1 cellular context compared by ENCODE assay signal in genomic region chr20:34709044-34709835, GRCh38.
TF ChIP-seq lines count a peak whose summit lies in the region.

No MANE protein-coding gene starts in this region.

TF ChIP-seq in HepG2, 621 proteins besides CTCF, POLR2A, EP300 and RAD21 (continued from another document and continues in another):
- no peak for TF ChIP-seq ELK4 (CRISPR knock-in tag; IDR thresholded peaks at IDR 0.05; ENCODE audit: borderline replicate concordance)
- no peak for TF ChIP-seq FLYWCH1 (CRISPR knock-in tag; IDR thresholded peaks at IDR 0.05)
- TF ChIP-seq PTBP1 (IDR thresholded peaks at IDR 0.05; ENCODE audit: low read depth, low read length, poor library complexity, severe bottlenecking) = no peak
- no peak for TF ChIP-seq STAT5B (CRISPR knock-in tag; IDR thresholded peaks at IDR 0.05)
- TF ChIP-seq KLF13 (CRISPR knock-in tag; IDR thresholded peaks at IDR 0.05) = no peak
- no peak for TF ChIP-seq PATZ1 (CRISPR knock-in tag; IDR thresholded peaks at IDR 0.05)
- TF ChIP-seq HNRNPLL (IDR thresholded peaks at IDR 0.05; ENCODE audit: low read depth, low read length, poor library complexity, severe bottlenecking) = peak; percentile 26
- TF ChIP-seq ZNF768 (CRISPR knock-in tag; IDR thresholded peaks at IDR 0.05) = 0 out of 2 replicates have a peak, but pooled peaks have one; percentile 10
- TF ChIP-seq RBFOX2 (IDR thresholded peaks at IDR 0.05; ENCODE audit: low read depth, low read length) = peak; percentile 76
- no peak for TF ChIP-seq HMG20B (CRISPR knock-in tag; conservative IDR thresholded peaks at IDR 0.05)
- TF ChIP-seq ZFP36L1 (CRISPR knock-in tag; IDR thresholded peaks at IDR 0.05) = no peak
- TF ChIP-seq ZNF280D (CRISPR knock-in tag; IDR thresholded peaks at IDR 0.05) = no peak
- no peak for TF ChIP-seq ZNF362 (CRISPR knock-in tag; IDR thresholded peaks at IDR 0.05; ENCODE audit: borderline replicate concordance)
- TF ChIP-seq TIGD3 (CRISPR knock-in tag; IDR thresholded peaks at IDR 0.05; ENCODE audit: borderline replicate concordance) = no peak
- no peak for TF ChIP-seq GATAD1 (CRISPR knock-in tag; IDR thresholded peaks at IDR 0.05)
- TF ChIP-seq ZNF264 (CRISPR knock-in tag; IDR thresholded peaks at IDR 0.05) = no peak
- TF ChIP-seq HNRNPK (IDR thresholded peaks at IDR 0.05; ENCODE audit: low read depth, low read length, poor library complexity, severe bottlenecking) = peak; percentile 28
- no peak for TF ChIP-seq UBTF (CRISPR knock-in tag; IDR thresholded peaks at IDR 0.05)
- 0 out of 2 replicates have a peak, but pooled peaks have one; percentile 35 for TF ChIP-seq ATF7-NPFF (CRISPR knock-in tag; IDR thresholded peaks at IDR 0.05; ENCODE audit: low read depth)
- TF ChIP-seq ZNF691 (CRISPR knock-in tag; IDR thresholded peaks at IDR 0.05; ENCODE audit: borderline replicate concordance, low read depth) = no peak
- TF ChIP-seq SKI (IDR thresholded peaks at IDR 0.05; ENCODE audit: partially characterized antibody) = no peak
- TF ChIP-seq NCOA5 (CRISPR knock-in tag; IDR thresholded peaks at IDR 0.05) = no peak
- no peak for TF ChIP-seq MIER2 (CRISPR knock-in tag; IDR thresholded peaks at IDR 0.05)
- no peak for TF ChIP-seq ISL2 (CRISPR knock-in tag; IDR thresholded peaks at IDR 0.05)
- TF ChIP-seq TOE1 (CRISPR knock-in tag; IDR thresholded peaks at IDR 0.05) = no peak
- TF ChIP-seq ZNF616 (CRISPR knock-in tag; IDR thresholded peaks at IDR 0.05; ENCODE audit: low read depth) = 0 out of 2 replicates have a peak, but pooled peaks have one; percentile 9
- TF ChIP-seq RXRA (CRISPR knock-in tag; IDR thresholded peaks at IDR 0.05) = peak; percentile 29; the same call in 1 of the 2 replicates
- TF ChIP-seq SRSF4 (IDR thresholded peaks at IDR 0.05; ENCODE audit: low read depth, low read length, poor library complexity, severe bottlenecking) = no peak
- no peak for TF ChIP-seq ZNF556 (CRISPR knock-in tag; IDR thresholded peaks at IDR 0.05; ENCODE audit: borderline replicate concordance)
- no peak for TF ChIP-seq TGIF2 (CRISPR knock-in tag; IDR thresholded peaks at IDR 0.05)
- TF ChIP-seq ZNF343 (CRISPR knock-in tag; IDR thresholded peaks at IDR 0.05) = no peak
- TF ChIP-seq SP5 (CRISPR knock-in tag; IDR thresholded peaks at IDR 0.05; ENCODE audit: borderline replicate concordance, low read depth) = no peak
- TF ChIP-seq ZNF652 (CRISPR knock-in tag; IDR thresholded peaks at IDR 0.05; ENCODE audit: borderline replicate concordance, low read depth) = no peak
- TF ChIP-seq RCOR2 (CRISPR knock-in tag; IDR thresholded peaks at IDR 0.05) = no peak
- TF ChIP-seq ZNF282 (IDR thresholded peaks at IDR 0.05; ENCODE audit: partially characterized antibody) = no peak
- TF ChIP-seq POLR2AphosphoS5 (IDR thresholded peaks at IDR 0.05; ENCODE audit: low read depth, low read length) = no peak
- 0 out of 2 replicates have a peak, but pooled peaks have one; percentile 13 for TF ChIP-seq POLR2G (IDR thresholded peaks at IDR 0.05; ENCODE audit: low read depth, low read length)
- peak; percentile 14; the same call in 1 of the 2 replicates for TF ChIP-seq GABPB1 (CRISPR knock-in tag; IDR thresholded peaks at IDR 0.05)
- no peak for TF ChIP-seq ZNF761 (CRISPR knock-in tag; conservative IDR thresholded peaks at IDR 0.05)
- no peak for TF ChIP-seq GTF3A (CRISPR knock-in tag; conservative IDR thresholded peaks at IDR 0.05)
- TF ChIP-seq NFKBIZ (CRISPR knock-in tag; IDR thresholded peaks at IDR 0.05) = no peak
- TF ChIP-seq CHD4 (IDR thresholded peaks at IDR 0.05; ENCODE audit: borderline replicate concordance, low read length) = no peak
- peak; percentile 70 for TF ChIP-seq AGO2 (optimal IDR thresholded peaks at IDR 0.05; ENCODE audit: low read depth, low read length)
- peak; percentile 85 for TF ChIP-seq POLR2AphosphoS2 (IDR thresholded peaks at IDR 0.05; ENCODE audit: low read depth, low read length)
- TF ChIP-seq LBX2 (CRISPR knock-in tag; IDR thresholded peaks at IDR 0.05; ENCODE audit: borderline replicate concordance) = no peak
- TF ChIP-seq CREM (IDR thresholded peaks at IDR 0.05) = no peak
- no peak for TF ChIP-seq CREM (CRISPR knock-in tag; IDR thresholded peaks at IDR 0.05)
- TF ChIP-seq ZNF354B (CRISPR knock-in tag; IDR thresholded peaks at IDR 0.05) = no peak
- no peak for TF ChIP-seq ERF (CRISPR knock-in tag; IDR thresholded peaks at IDR 0.05)
- no peak for TF ChIP-seq ZNF430 (CRISPR knock-in tag; IDR thresholded peaks at IDR 0.05)
- no peak for TF ChIP-seq WIZ (CRISPR knock-in tag; IDR thresholded peaks at IDR 0.05)
- no peak for TF ChIP-seq ATRX (CRISPR knock-in tag; IDR thresholded peaks at IDR 0.05; ENCODE audit: borderline replicate concordance)
- TF ChIP-seq BCL3 (CRISPR knock-in tag; IDR thresholded peaks at IDR 0.05) = no peak
- TF ChIP-seq ARHGAP35 (CRISPR knock-in tag; IDR thresholded peaks at IDR 0.05; ENCODE audit: borderline replicate concordance) = no peak
- TF ChIP-seq ZNF12 (CRISPR knock-in tag; IDR thresholded peaks at IDR 0.05) = no peak
- no peak for TF ChIP-seq ZNF574 (CRISPR knock-in tag; IDR thresholded peaks at IDR 0.05)
- TF ChIP-seq SMC3 (IDR thresholded peaks at IDR 0.05; ENCODE audit: low read length) = no peak
- no peak for TF ChIP-seq ZBTB7A (CRISPR knock-in tag; IDR thresholded peaks at IDR 0.05)
- TF ChIP-seq THYN1 (CRISPR knock-in tag; IDR thresholded peaks at IDR 0.05; ENCODE audit: borderline replicate concordance, low read depth) = no peak
